ENCODE assay signal across 1 cellular context in the genomic region with DNA sequence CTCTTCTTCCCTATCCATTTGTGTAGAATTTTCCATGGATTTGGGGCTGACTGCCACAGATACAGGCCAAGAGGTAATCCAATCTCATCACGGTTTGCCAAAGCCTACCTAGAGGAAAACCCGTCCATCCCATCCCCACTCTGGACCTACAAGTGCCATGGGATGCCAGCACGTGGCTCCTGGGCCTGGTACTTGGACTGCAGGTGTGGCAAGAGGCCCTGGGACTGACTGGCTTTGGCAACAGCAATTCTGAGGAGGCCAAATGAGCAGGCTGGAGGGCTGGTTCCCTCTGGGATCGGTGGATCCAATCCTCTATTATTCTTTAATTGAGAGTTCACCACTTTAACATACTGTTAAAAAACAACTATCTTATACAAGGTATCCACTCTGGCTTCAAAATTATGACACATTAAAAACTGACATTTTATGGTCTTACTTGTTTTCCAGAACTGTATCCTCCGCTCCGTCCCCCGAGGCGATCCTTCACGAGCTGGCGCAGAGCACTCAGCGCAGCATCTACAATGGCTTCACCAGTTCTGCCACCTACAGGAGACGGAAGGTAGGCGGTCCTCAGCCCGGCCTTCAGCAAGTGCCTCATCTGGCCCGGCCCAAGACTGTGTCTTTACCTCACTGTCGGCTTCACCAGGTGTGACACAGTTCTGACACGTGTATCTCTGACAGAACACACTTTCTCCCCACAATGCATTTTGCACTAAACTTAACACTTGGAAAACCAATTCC.
TF ChIP-seq lines count a peak whose summit lies in the region.

No MANE protein-coding gene starts in this region.

TF ChIP-seq in GM23338, 12 proteins besides CTCF, POLR2A, EP300 and RAD21:
- TF ChIP-seq POLR2AphosphoS5 (IDR thresholded peaks at IDR 0.05; ENCODE audit: low read depth) (no peak), ZNF331 (CRISPR knock-in tag; IDR thresholded peaks at IDR 0.05; ENCODE audit: low read depth) (no peak), ZNF114 (CRISPR knock-in tag; IDR thresholded peaks at IDR 0.05) (no peak), JUNB (IDR thresholded peaks at IDR 0.05; ENCODE audit: unreplicated experiment) (no peak), CREB1 (CRISPR knock-in tag; IDR thresholded peaks at IDR 0.05; ENCODE audit: low read depth) (no peak), STAT1 (IDR thresholded peaks at IDR 0.05; ENCODE audit: unreplicated experiment) (no peak), NANOG (IDR thresholded peaks at IDR 0.05; ENCODE audit: borderline replicate concordance) (no peak), EZH2phosphoT487 (IDR thresholded peaks at IDR 0.05; ENCODE audit: unreplicated experiment) (no peak), EZH2 (IDR thresholded peaks at IDR 0.05; ENCODE audit: low read depth, unreplicated experiment) (no peak)
- TF ChIP-seq, protein P1, sequence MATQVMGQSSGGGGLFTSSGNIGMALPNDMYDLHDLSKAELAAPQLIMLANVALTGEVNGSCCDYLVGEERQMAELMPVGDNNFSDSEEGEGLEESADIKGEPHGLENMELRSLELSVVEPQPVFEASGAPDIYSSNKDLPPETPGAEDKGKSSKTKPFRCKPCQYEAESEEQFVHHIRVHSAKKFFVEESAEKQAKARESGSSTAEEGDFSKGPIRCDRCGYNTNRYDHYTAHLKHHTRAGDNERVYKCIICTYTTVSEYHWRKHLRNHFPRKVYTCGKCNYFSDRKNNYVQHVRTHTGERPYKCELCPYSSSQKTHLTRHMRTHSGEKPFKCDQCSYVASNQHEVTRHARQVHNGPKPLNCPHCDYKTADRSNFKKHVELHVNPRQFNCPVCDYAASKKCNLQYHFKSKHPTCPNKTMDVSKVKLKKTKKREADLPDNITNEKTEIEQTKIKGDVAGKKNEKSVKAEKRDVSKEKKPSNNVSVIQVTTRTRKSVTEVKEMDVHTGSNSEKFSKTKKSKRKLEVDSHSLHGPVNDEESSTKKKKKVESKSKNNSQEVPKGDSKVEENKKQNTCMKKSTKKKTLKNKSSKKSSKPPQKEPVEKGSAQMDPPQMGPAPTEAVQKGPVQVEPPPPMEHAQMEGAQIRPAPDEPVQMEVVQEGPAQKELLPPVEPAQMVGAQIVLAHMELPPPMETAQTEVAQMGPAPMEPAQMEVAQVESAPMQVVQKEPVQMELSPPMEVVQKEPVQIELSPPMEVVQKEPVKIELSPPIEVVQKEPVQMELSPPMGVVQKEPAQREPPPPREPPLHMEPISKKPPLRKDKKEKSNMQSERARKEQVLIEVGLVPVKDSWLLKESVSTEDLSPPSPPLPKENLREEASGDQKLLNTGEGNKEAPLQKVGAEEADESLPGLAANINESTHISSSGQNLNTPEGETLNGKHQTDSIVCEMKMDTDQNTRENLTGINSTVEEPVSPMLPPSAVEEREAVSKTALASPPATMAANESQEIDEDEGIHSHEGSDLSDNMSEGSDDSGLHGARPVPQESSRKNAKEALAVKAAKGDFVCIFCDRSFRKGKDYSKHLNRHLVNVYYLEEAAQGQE (IDR thresholded peaks at IDR 0.05; ENCODE audit: unreplicated experiment) = no peak
- TF ChIP-seq, protein P2, sequence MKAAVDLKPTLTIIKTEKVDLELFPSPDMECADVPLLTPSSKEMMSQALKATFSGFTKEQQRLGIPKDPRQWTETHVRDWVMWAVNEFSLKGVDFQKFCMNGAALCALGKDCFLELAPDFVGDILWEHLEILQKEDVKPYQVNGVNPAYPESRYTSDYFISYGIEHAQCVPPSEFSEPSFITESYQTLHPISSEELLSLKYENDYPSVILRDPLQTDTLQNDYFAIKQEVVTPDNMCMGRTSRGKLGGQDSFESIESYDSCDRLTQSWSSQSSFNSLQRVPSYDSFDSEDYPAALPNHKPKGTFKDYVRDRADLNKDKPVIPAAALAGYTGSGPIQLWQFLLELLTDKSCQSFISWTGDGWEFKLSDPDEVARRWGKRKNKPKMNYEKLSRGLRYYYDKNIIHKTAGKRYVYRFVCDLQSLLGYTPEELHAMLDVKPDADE (IDR thresholded peaks at IDR 0.05) = no peak
- TF ChIP-seq, protein P3, sequence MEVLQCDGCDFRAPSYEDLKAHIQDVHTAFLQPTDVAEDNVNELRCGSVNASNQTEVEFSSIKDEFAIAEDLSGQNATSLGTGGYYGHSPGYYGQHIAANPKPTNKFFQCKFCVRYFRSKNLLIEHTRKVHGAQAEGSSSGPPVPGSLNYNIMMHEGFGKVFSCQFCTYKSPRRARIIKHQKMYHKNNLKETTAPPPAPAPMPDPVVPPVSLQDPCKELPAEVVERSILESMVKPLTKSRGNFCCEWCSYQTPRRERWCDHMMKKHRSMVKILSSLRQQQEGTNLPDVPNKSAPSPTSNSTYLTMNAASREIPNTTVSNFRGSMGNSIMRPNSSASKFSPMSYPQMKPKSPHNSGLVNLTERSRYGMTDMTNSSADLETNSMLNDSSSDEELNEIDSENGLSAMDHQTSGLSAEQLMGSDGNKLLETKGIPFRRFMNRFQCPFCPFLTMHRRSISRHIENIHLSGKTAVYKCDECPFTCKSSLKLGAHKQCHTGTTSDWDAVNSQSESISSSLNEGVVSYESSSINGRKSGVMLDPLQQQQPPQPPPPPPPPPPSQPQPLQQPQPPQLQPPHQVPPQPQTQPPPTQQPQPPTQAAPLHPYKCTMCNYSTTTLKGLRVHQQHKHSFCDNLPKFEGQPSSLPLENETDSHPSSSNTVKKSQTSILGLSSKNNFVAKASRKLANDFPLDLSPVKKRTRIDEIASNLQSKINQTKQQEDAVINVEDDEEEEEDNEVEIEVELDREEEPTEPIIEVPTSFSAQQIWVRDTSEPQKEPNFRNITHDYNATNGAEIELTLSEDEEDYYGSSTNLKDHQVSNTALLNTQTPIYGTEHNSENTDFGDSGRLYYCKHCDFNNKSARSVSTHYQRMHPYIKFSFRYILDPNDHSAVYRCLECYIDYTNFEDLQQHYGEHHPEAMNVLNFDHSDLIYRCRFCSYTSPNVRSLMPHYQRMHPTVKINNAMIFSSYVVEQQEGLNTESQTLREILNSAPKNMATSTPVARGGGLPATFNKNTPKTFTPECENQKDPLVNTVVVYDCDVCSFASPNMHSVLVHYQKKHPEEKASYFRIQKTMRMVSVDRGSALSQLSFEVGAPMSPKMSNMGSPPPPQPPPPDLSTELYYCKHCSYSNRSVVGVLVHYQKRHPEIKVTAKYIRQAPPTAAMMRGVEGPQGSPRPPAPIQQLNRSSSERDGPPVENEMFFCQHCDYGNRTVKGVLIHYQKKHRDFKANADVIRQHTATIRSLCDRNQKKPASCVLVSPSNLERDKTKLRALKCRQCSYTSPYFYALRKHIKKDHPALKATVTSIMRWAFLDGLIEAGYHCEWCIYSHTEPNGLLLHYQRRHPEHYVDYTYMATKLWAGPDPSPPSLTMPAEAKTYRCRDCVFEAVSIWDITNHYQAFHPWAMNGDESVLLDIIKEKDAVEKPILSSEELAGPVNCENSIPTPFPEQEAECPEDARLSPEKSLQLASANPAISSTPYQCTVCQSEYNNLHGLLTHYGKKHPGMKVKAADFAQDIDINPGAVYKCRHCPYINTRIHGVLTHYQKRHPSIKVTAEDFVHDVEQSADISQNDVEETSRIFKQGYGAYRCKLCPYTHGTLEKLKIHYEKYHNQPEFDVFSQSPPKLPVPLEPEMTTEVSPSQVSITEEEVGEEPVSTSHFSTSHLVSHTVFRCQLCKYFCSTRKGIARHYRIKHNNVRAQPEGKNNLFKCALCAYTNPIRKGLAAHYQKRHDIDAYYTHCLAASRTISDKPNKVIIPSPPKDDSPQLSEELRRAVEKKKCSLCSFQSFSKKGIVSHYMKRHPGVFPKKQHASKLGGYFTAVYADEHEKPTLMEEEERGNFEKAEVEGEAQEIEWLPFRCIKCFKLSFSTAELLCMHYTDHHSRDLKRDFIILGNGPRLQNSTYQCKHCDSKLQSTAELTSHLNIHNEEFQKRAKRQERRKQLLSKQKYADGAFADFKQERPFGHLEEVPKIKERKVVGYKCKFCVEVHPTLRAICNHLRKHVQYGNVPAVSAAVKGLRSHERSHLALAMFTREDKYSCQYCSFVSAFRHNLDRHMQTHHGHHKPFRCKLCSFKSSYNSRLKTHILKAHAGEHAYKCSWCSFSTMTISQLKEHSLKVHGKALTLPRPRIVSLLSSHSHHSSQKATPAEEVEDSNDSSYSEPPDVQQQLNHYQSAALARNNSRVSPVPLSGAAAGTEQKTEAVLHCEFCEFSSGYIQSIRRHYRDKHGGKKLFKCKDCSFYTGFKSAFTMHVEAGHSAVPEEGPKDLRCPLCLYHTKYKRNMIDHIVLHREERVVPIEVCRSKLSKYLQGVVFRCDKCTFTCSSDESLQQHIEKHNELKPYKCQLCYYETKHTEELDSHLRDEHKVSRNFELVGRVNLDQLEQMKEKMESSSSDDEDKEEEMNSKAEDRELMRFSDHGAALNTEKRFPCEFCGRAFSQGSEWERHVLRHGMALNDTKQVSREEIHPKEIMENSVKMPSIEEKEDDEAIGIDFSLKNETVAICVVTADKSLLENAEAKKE (CRISPR knock-in tag; IDR thresholded peaks at IDR 0.05) = no peak
